Comparison of ENCODE assay signal across 8 cellular contexts in genomic region chr2:226031078-226031937, GRCh38.
DNase-seq lines count a peak whose midpoint lies in the region; ATAC-seq and TF ChIP-seq lines count a peak whose summit lies in the region.

No MANE protein-coding gene starts in this region.

- DNase-seq in activated CD4-positive, alpha-beta T cell treated with anti-CD3 and anti-CD28 coated beads for 48 hours = peak; percentile 61
- no peak for DNase-seq in activated CD4-positive, alpha-beta T cell treated with anti-CD3 and anti-CD28 coated beads, Interleukin-2, amount 50 U/mL, for 4 hours
- no peak for DNase-seq in SK-N-MC (ENCODE audit: low read depth, low spot score)
- DNase-seq in stimulated activated CD4-positive, alpha-beta T cell treated with anti-CD3 and anti-CD28 coated beads, Interleukin-15, amount 100 ng/mL, for 24 hours = peak; percentile 63

- peak overlapping the region; percentile 58 for H2AFZ ChIP-seq in KMS-11 (ENCODE audit: low read depth)

- TF ChIP-seq CTCF in KMS-11 (conservative IDR thresholded peaks at IDR 0.05; ENCODE audit: low read depth, low read length) = no peak

- H3K9ac ChIP-seq in KMS-11 (0 out of 2 replicates have a peak overlapping the region, but pooled peaks have one; percentile 29), SK-N-MC (ENCODE audit: insufficient read length) (peak overlapping the region; percentile 7)

- peak overlapping the region; percentile 29 for H3K4me2 ChIP-seq in KMS-11

- ATAC-seq in HG03135 (IDR thresholded peaks at IDR 0.05; ENCODE audit: unreplicated experiment) = no peak

- no peaks in the 10 kb centered on the region for H4K20me1 ChIP-seq in KMS-11 (ENCODE audit: insufficient read depth)

- H3K27ac ChIP-seq in KMS-11 (no peak overlapping the region), SK-N-MC (no peak overlapping the region), cingulate gyrus (ENCODE audit: low read depth, low read length) (peak overlapping the region; percentile 56), layer of hippocampus (ENCODE audit: low read depth, low read length) (peak overlapping the region; percentile 76)

- H3K9me3 ChIP-seq in SK-N-MC (ENCODE audit: low read depth, low read length) = no peaks in the 10 kb centered on the region

- H3K27me3 ChIP-seq in KMS-11 (ENCODE audit: insufficient read depth, low read depth) (no peaks in the 10 kb centered on the region), layer of hippocampus (ENCODE audit: control insufficient read depth, insufficient read depth, low read length) (no peaks in the 10 kb centered on the region)

- H3K36me3 ChIP-seq in KMS-11 (ENCODE audit: insufficient read depth) = no peaks in the 10 kb centered on the region
- H3K36me3 ChIP-seq in SK-N-MC (ENCODE audit: insufficient read depth, low read length) = no peaks in the 10 kb centered on the region

- H3K4me3 ChIP-seq in KMS-11 (IDR thresholded peaks at IDR 0.05; ENCODE audit: insufficient read depth, low read depth, low read length) (peak overlapping the region; percentile 68), SK-N-MC (peak overlapping the region; percentile 69)

- no peaks in the 10 kb centered on the region for H3K79me2 ChIP-seq in KMS-11 (ENCODE audit: insufficient read depth, low read depth)

- no peaks in the 10 kb centered on the region for H3K4me1 ChIP-seq in KMS-11 (ENCODE audit: low read depth, poor library complexity, severe bottlenecking)

Comparison
In these comparisons a context has a peak if more than half of its experiments do, and no peak if none do; other contexts are left out.
1. DNase-seq: peak in activated CD4-positive, alpha-beta T cell treated with anti-CD3 and anti-CD28 coated beads for 48 hours (single experiment) and stimulated activated CD4-positive, alpha-beta T cell treated with anti-CD3 and anti-CD28 coated beads, Interleukin-15, amount 100 ng/mL, for 24 hours (single experiment); none in activated CD4-positive, alpha-beta T cell treated with anti-CD3 and anti-CD28 coated beads, Interleukin-2, amount 50 U/mL, for 4 hours (0 of 2) and SK-N-MC (single experiment).
2. H3K27ac ChIP-seq: peak in cingulate gyrus (single experiment) and layer of hippocampus (single experiment); none in KMS-11 (single experiment) and SK-N-MC (single experiment).